In genomic region chr15:44694416-44694815, GRCh38 we compare ENCODE assay signal across 1 cellular context.
TF ChIP-seq lines count a peak whose summit lies in the region.

No MANE protein-coding gene starts in this region.

TF ChIP-seq in GM23338, 12 proteins besides CTCF, POLR2A, EP300 and RAD21:
- TF ChIP-seq REST (IDR thresholded peaks at IDR 0.05; ENCODE audit: unreplicated experiment) (no peak), ZNF331 (CRISPR knock-in tag; IDR thresholded peaks at IDR 0.05; ENCODE audit: low read depth) (no peak), STAT1 (IDR thresholded peaks at IDR 0.05; ENCODE audit: unreplicated experiment) (no peak), ZNF114 (CRISPR knock-in tag; IDR thresholded peaks at IDR 0.05) (no peak), CREB1 (CRISPR knock-in tag; IDR thresholded peaks at IDR 0.05; ENCODE audit: low read depth) (no peak), ZNF462 (CRISPR knock-in tag; IDR thresholded peaks at IDR 0.05) (no peak)
